18 cellular contexts compared by ENCODE assay signal in the genomic region with DNA sequence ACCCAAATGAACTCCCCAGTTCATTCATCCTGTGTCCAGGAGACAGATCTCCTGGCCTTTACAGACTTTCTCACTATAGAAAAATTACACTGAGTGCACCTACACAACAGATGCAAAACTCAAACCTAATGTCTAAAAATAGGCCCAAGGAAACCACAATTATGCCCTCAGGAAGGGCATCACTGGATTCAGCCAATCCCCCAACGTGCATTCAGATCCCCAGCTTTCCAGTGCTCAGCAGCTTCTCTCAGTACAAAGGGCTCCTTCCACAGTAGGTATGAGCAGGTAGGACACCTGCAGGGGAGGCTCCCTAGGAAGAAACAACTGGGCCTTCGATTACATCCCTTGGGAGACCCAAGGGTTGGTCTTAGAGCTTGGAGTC. TPM values are rescaled to one million over a fixed set of nuclear protein-coding genes. Genes with fewer than 3 reads are reported as not detected.
DNase-seq lines count a peak whose midpoint lies in the region; ATAC-seq and TF ChIP-seq lines count a peak whose summit lies in the region.
"Had no signal": no experiment of that assay in that cellular context is flagged by ENCODE, and none has a peak within 500 bp of the region (broad histone marks: within the 10 kb centered on the region; RNA-seq: fewer than 3 reads in every experiment).

No MANE protein-coding gene starts in this region.

- no peak overlapping the region for H2AFZ ChIP-seq in SU-DHL-6 (ENCODE audit: low read depth, low read length, severe bottlenecking)

- H3K27me3 ChIP-seq in BLaER1 (no peaks in the 10 kb centered on the region), SU-DHL-6 (ENCODE audit: low read length) (no peaks in the 10 kb centered on the region), mesendoderm (ENCODE audit: insufficient read depth, low read length, poor library complexity) (no peaks in the 10 kb centered on the region), right atrium auricular region (no peaks in the 10 kb centered on the region)
- H3K27me3 ChIP-seq: body of pancreas had no signal

- H3K9me3 ChIP-seq in BLaER1 (peaks cover 41% of the 10 kb centered on the region), SU-DHL-6 (ENCODE audit: insufficient read depth, low read length) (no peaks in the 10 kb centered on the region), right atrium auricular region (no peaks in the 10 kb centered on the region)
- H3K9me3 ChIP-seq: body of pancreas had no signal

- peaks cover 2% of the 10 kb centered on the region for H3K79me1 ChIP-seq in mesendoderm (ENCODE audit: low read length)

- H3K4me1 Mint-ChIP-seq in memory B cell: peaks cover 36% of the 10 kb centered on the region

- H2BK15ac ChIP-seq in mesendoderm (replicated peaks; ENCODE audit: low read depth): no peak overlapping the region

- H2BK5ac ChIP-seq in mesendoderm (ENCODE audit: low read length): no peak overlapping the region

- no peaks in the 10 kb centered on the region for H3K27me3 Mint-ChIP-seq in memory B cell

- peaks cover 42% of the 10 kb centered on the region for H3K4me1 ChIP-seq in BLaER1
- no peaks in the 10 kb centered on the region for H3K4me1 ChIP-seq in mesendoderm (ENCODE audit: control insufficient read depth, low read depth, low read length)
- H3K4me1 ChIP-seq in right atrium auricular region: peaks cover 0 to 12% of the 10 kb centered on the region in 2 donors

- H3K9ac ChIP-seq in BLaER1 (peak overlapping the region; percentile 73), SU-DHL-6 (ENCODE audit: low read length) (no peak overlapping the region; the same call in 1 of the 2 replicates), mesendoderm (ENCODE audit: low read length) (no peak overlapping the region)

- H3K27ac Mint-ChIP-seq in memory B cell: peak overlapping the region; percentile 82

- WGBS in mesendoderm (ENCODE audit: extremely low coverage, insufficient coverage, low lambda C conversion rate): no CpG with 5 or more reads among the region's 2 CpGs

- no peak overlapping the region for H3K4ac ChIP-seq in mesendoderm (ENCODE audit: low read depth, low read length)

- peak; percentile 28 for ATAC-seq in memory B cell (ENCODE audit: low read depth)
- ATAC-seq: body of pancreas, Panc1 had no signal

- no peaks in the 10 kb centered on the region for H3K9me3 Mint-ChIP-seq in memory B cell

- no peak overlapping the region for H2BK120ac ChIP-seq in mesendoderm (ENCODE audit: low read depth, low read length)

- H3K36me3 ChIP-seq in BLaER1: peaks cover 34% of the 10 kb centered on the region
- no peaks in the 10 kb centered on the region for H3K36me3 ChIP-seq in SU-DHL-6 (ENCODE audit: low read length)
- no peaks in the 10 kb centered on the region for H3K36me3 ChIP-seq in mesendoderm (ENCODE audit: control insufficient read depth, insufficient read depth, low read length)
- H3K36me3 ChIP-seq in right atrium auricular region: no peaks in the 10 kb centered on the region

- no peak overlapping the region for H4K8ac ChIP-seq in mesendoderm (ENCODE audit: low read depth, low read length)

- no peaks in the 10 kb centered on the region for H3K9me2 ChIP-seq in SU-DHL-6 (replicated peaks; ENCODE audit: insufficient read depth, low read length)

- H3K36me3 Mint-ChIP-seq in memory B cell: no peaks in the 10 kb centered on the region

- H4K20me1 ChIP-seq in BLaER1 (peaks cover 24% of the 10 kb centered on the region), SU-DHL-6 (ENCODE audit: low read depth, low read length) (no peaks in the 10 kb centered on the region)

- H3K4me2 ChIP-seq in BLaER1 (peak overlapping the region; percentile 83), SU-DHL-6 (ENCODE audit: low read depth, low read length, poor library complexity, severe bottlenecking) (peak overlapping the region; percentile 14), mesendoderm (ENCODE audit: low read length) (no peak overlapping the region)

- H3K56ac ChIP-seq in mesendoderm (ENCODE audit: low read length): no peak overlapping the region

- H2AK5ac ChIP-seq in mesendoderm (ENCODE audit: low read length): no peak overlapping the region

- TF ChIP-seq CTCF in SU-DHL-6 (IDR thresholded peaks at IDR 0.05; ENCODE audit: insufficient read depth, low read length, poor library complexity, severe bottlenecking) (no peak), right atrium auricular region (IDR thresholded peaks at IDR 0.05) (no peak)

- H3K4me3 Mint-ChIP-seq in memory B cell: peak overlapping the region; percentile 45

- H3K4me3 ChIP-seq in BLaER1: peak overlapping the region; percentile 57
- no peak overlapping the region for H3K4me3 ChIP-seq in SU-DHL-6 (ENCODE audit: insufficient read depth, low read length, poor library complexity, severe bottlenecking)
- H3K4me3 ChIP-seq in mesendoderm (ENCODE audit: low read length): no peak overlapping the region
- H3K4me3 ChIP-seq in right atrium auricular region: no peak overlapping the region
- H3K4me3 ChIP-seq: body of pancreas had no signal

- no peaks in the 10 kb centered on the region for H3F3A ChIP-seq in SU-DHL-6 (ENCODE audit: insufficient read depth)

- DNase-seq in EH (ENCODE audit: low read depth) (peak; percentile 16), memory B cell (ENCODE audit: low spot score in 2 of 2) (no peak), mesendoderm (no peak), right atrium auricular region (ENCODE audit: low spot score) (no peak)
- DNase-seq in activated CD4-positive, alpha-beta T cell treated with anti-CD3 and anti-CD28 coated beads for 1 hour: no peak
- DNase-seq in stimulated activated CD4-positive, alpha-beta T cell treated with anti-CD3 and anti-CD28 coated beads, Interleukin-12 subunit alpha, Interleukin-12 subunit beta, amount 100 ng/mL, for 4 hours: no peak
- DNase-seq: activated CD8-positive, alpha-beta memory T cell treated with anti-CD3 and anti-CD28 coated beads, Interleukin-2, amount 50 U/mL, for 48 hours; body of pancreas; effector memory CD4-positive, alpha-beta T cell; foreskin fibroblast; midbrain; NCI-H446; stimulated activated CD4-positive, alpha-beta T cell treated with anti-CD3 and anti-CD28 coated beads, Interleukin-2, amount 100 ng/mL, for 48 hours; stimulated activated naive CD4-positive, alpha-beta T cell treated with Interleukin-2 at 50 U/mL for 16 hours; T-helper 9 cell had no signal

- H3K18ac ChIP-seq in mesendoderm (ENCODE audit: low read length): no peak overlapping the region

- H4K5ac ChIP-seq in mesendoderm (ENCODE audit: low read length): no peak overlapping the region

- peaks cover 10% of the 10 kb centered on the region; the same call in 1 of the 2 replicates for H3K79me2 ChIP-seq in SU-DHL-6 (ENCODE audit: insufficient read depth, low read length)
- no peaks in the 10 kb centered on the region for H3K79me2 ChIP-seq in mesendoderm (ENCODE audit: control insufficient read depth, insufficient read depth, low read length)

- H3K27ac ChIP-seq in BLaER1 (peak overlapping the region; percentile 88), SU-DHL-6 (ENCODE audit: low read depth, low read length) (no peak overlapping the region), mesendoderm (ENCODE audit: low read depth, low read length) (no peak overlapping the region), right atrium auricular region (no peak overlapping the region)
- H3K27ac ChIP-seq: body of pancreas had no signal

- no peak overlapping the region for H3K23ac ChIP-seq in mesendoderm (ENCODE audit: low read length)

RNA-seq across cellular contexts. Expression of a gene that starts 2.1 kb away (rescaled TPM):
- 0.53 TPM for polyA plus RNA-seq in mesendoderm (2013, experiment 1 of 2)
- polyA plus RNA-seq in mesendoderm (2013, experiment 2 of 2): 0.57 TPM
- total RNA-seq in right atrium auricular region: 1 to 10 TPM; 1.6 to 2.0 TPM

RNA-seq across cellular contexts. Expression of a gene that starts 41.7 kb away (rescaled TPM):
- polyA plus RNA-seq in mesendoderm (2013, experiment 1 of 2): 2.3 TPM
- polyA plus RNA-seq in mesendoderm (2013, experiment 2 of 2): 2.5 TPM
- 1 to 10 TPM; 1.7 to 2.6 TPM for total RNA-seq in right atrium auricular region
